In genomic region chr5:54651482-54652076, GRCh38 we compare ENCODE assay signal across 8 cellular contexts.
A peak's percentile ranks its signal among the peaks of the same experiment; 100 is the strongest.
DNase-seq lines count a peak whose midpoint lies in the region; ATAC-seq, FAIRE-seq and TF ChIP-seq lines count a peak whose summit lies in the region.

No MANE protein-coding gene starts in this region.

- H3K27ac Mint-ChIP-seq in Calu3 (ENCODE audit: unreplicated experiment), result peak overlapping the region; percentile 66

- peaks cover 7% of the 10 kb centered on the region for H3K36me3 Mint-ChIP-seq in Calu3 (ENCODE audit: insufficient read depth, unreplicated experiment)

- ATAC-seq in GM18520 (IDR thresholded peaks at IDR 0.05; ENCODE audit: unreplicated experiment) (no peak), GM21423 (IDR thresholded peaks at IDR 0.05; ENCODE audit: unreplicated experiment) (no peak)

- FAIRE-seq in GM19239 (lab: Jason Lieb, UNC), result no peak

- TF ChIP-seq CTCF in Calu3 (IDR thresholded peaks at IDR 0.05; ENCODE audit: unreplicated experiment), result no peak
- TF ChIP-seq CTCF in epithelial cell of esophagus (IDR thresholded peaks at IDR 0.05; ENCODE audit: insufficient read depth, low read depth, low read length, missing control alignments), result no peak
- no peak for TF ChIP-seq CTCF in GM10266 (IDR thresholded peaks at IDR 0.05; ENCODE audit: control insufficient read depth, insufficient read depth, low read depth, missing control alignments)

- H3K4me3 ChIP-seq in epithelial cell of esophagus (ENCODE audit: low read length), result no peak overlapping the region

- CTCF ChIA-PET in Calu3 (lab: Charles Lee), result interaction anchor here (1.1 kb wide), 1 partner anchor 17 kb away, joined by 3 read pairs; no protein-coding TSS in a partner anchor

- intact Hi-C loops in Calu3 (cut with micrococcal nuclease; ENCODE audit: unreplicated experiment), result no loop called here

- peaks cover 6% of the 10 kb centered on the region for H3K9me3 Mint-ChIP-seq in Calu3 (ENCODE audit: low read depth, unreplicated experiment)

- no TSS peak for BruUV-seq in Calu3 (replicated peaks; lab: Mats Ljungman, UMichigan)

- H3K4me3 Mint-ChIP-seq in Calu3 (ENCODE audit: low read depth, unreplicated experiment), result no peak overlapping the region

- peaks cover 21% of the 10 kb centered on the region for H3K4me1 Mint-ChIP-seq in Calu3 (ENCODE audit: low read depth, unreplicated experiment)

- DNase-seq in Calu3, result peak; percentile 86
- peak; percentile 82 for DNase-seq in NCI-H2171 (lab: John Stamatoyannopoulos, UW)
- peak; percentile 97 for DNase-seq in epithelial cell of esophagus (ENCODE audit: low read depth)
- peak; percentile 41 for DNase-seq in mucosa of gallbladder (ENCODE audit: low spot score)
- DNase-seq in GM10266 (ENCODE audit: extremely low spot score), result no peak
- no peak for DNase-seq in GM19239 (ENCODE audit: insufficient read length, low spot score)

- no peaks in the 10 kb centered on the region for H3K27me3 Mint-ChIP-seq in Calu3 (ENCODE audit: unreplicated experiment)

Comparison
In these comparisons a context has a peak if more than half of its experiments do, and no peak if none do; other contexts are left out.
1. DNase-seq: peak in Calu3 (single experiment), NCI-H2171 (single experiment), epithelial cell of esophagus (single experiment) and mucosa of gallbladder (single experiment); none in GM10266 (single experiment) and GM19239 (single experiment).